In the genomic region with DNA sequence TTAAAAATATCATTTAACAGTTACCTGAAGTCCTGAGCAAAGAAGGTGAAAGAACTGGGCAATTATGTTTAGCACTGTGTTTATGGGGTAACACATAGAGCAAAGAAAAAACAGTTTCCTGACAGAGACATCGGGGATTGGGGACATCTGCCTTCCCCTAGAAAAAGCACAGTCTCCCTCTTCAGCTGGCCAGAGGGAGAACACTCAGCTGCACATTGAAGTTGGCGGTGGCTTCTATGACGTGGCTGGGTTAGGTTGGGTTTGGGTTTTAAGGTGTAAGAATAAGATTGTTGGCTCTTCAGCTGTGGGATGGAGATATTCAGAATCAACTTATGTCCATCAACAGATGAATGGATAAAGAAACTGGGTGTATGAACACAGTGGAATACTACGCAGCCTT, we compare ENCODE assay signal across 28 cellular contexts.
"Had no signal": no experiment of that assay in that cellular context is flagged by ENCODE, and none has a peak within 500 bp of the region (broad histone marks: within the 10 kb centered on the region; RNA-seq: fewer than 3 reads in every experiment).

No MANE protein-coding gene starts in this region.

- H3K27me3 ChIP-seq: colonic mucosa, dorsolateral prefrontal cortex, esophagus muscularis mucosa, esophagus squamous epithelium, foreskin keratinocyte, gastrocnemius medialis, gastroesophageal sphincter, heart left ventricle, heart right ventricle had no signal

- H3K9me3 ChIP-seq: colonic mucosa, esophagus muscularis mucosa, esophagus squamous epithelium, gastrocnemius medialis, gastroesophageal sphincter, heart left ventricle, heart right ventricle had no signal

- H3K4me3 Mint-ChIP-seq: dendritic cell treated with granulocyte-macrophage colony-stimulating factor and Interleukin-4, amounts not matched to agents 40 ng/mL and 50 ng/mL, for 4 days; effector memory CD8-positive, alpha-beta T cell; endodermal cell had no signal

- FAIRE-seq: colon, endometrium, endothelial cell of umbilical vein, frontal cortex had no signal

- DNase-seq: colonic mucosa; cortex of kidney; dermis blood vessel endothelial cell; dorsolateral prefrontal cortex; effector CD4-positive, alpha-beta T cell; effector CD8-positive, alpha-beta T cell; effector memory CD4-positive, alpha-beta T cell; effector memory CD8-positive, alpha-beta T cell; endodermal cell; erythroblast; esophagus squamous epithelium; foreskin fibroblast; foreskin keratinocyte; foreskin melanocyte; gastrocnemius medialis; glutamatergic neuron; heart left ventricle; heart right ventricle had no signal

- H3K4me3 ChIP-seq: colonic mucosa, coronary artery, dorsolateral prefrontal cortex, esophagus muscularis mucosa, esophagus squamous epithelium, gastrocnemius medialis, gastroesophageal sphincter, heart left ventricle, heart right ventricle had no signal

- H3K4me1 ChIP-seq: colonic mucosa, esophagus muscularis mucosa, foreskin keratinocyte, gastroesophageal sphincter, heart left ventricle, heart right ventricle had no signal

- H3K27ac Mint-ChIP-seq: dendritic cell treated with granulocyte-macrophage colony-stimulating factor and Interleukin-4, amounts not matched to agents 40 ng/mL and 50 ng/mL, for 4 days; effector memory CD8-positive, alpha-beta T cell; endodermal cell had no signal

- H3K27me3 Mint-ChIP-seq: dendritic cell treated with granulocyte-macrophage colony-stimulating factor and Interleukin-4, amounts not matched to agents 40 ng/mL and 50 ng/mL, for 4 days had no signal

- H3K36me3 ChIP-seq: colonic mucosa, esophagus muscularis mucosa, esophagus squamous epithelium, gastrocnemius medialis, gastroesophageal sphincter, heart left ventricle, heart right ventricle had no signal

- H3K9me3 Mint-ChIP-seq: endodermal cell had no signal

- H3K27ac ChIP-seq: colonic mucosa, coronary artery, dorsolateral prefrontal cortex, epithelial cell of prostate, esophagus muscularis mucosa, esophagus squamous epithelium, foreskin keratinocyte, gastrocnemius medialis, gastroesophageal sphincter, heart left ventricle, heart right ventricle had no signal

- ATAC-seq: effector memory CD8-positive, alpha-beta T cell; esophagus mucosa; foreskin keratinocyte; gastrocnemius medialis; gastroesophageal sphincter; heart left ventricle; heart right ventricle had no signal
